In the genomic region with DNA sequence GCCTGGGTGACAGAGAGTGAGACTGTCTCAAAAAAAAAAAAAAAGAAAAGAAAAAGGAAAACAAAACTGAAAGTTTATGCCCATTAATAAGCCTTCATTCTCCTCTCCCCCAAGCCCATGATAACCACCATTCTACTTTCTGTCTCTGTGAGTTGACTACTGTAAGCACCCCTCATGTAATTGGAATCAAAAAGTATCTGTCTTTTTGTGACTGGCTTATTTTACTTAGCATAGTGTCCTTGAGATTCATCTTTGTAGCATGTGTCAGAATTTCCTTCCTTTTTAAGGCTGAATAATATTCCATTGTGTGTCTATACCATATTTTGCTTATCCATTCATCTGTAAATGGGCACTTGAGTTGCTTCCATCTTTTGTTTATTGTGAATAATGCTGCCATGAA, we compare ENCODE assay signal across 29 cellular contexts. TPM values are rescaled to one million over a fixed set of nuclear protein-coding genes. Genes with fewer than 3 reads are reported as not detected.
"Had no signal": no experiment of that assay in that cellular context is flagged by ENCODE, and none has a peak within 500 bp of the region (broad histone marks: within the 10 kb centered on the region; RNA-seq: fewer than 3 reads in every experiment).

No MANE protein-coding gene starts in this region.

- H3K27ac Mint-ChIP-seq: activated CD4-positive, alpha-beta memory T cell treated with anti-CD3 and anti-CD28 coated beads, Interleukin-2, amount 10 ng/mL, durations not matched to agents 7 days and 5 days; activated CD4-positive, alpha-beta T cell treated with anti-CD3 and anti-CD28 coated beads, Interleukin-2, amount 10 ng/mL, durations not matched to agents 7 days and 5 days; activated naive CD8-positive, alpha-beta T cell; activated T-cell treated with anti-CD3 and anti-CD28 coated beads, Interleukin-2, amount 50 U/mL, for 24 hours; activated T-cell treated with anti-CD3 and anti-CD28 coated beads, Interleukin-2, amount 50 U/mL, for 72 hours; dendritic cell treated with granulocyte-macrophage colony-stimulating factor and Interleukin-4, amounts not matched to agents 40 ng/mL and 50 ng/mL, for 4 days; endodermal cell had no signal

- H3K9me3 Mint-ChIP-seq: activated CD4-positive, alpha-beta memory T cell treated with anti-CD3 and anti-CD28 coated beads, Interleukin-2, amount 10 ng/mL, durations not matched to agents 7 days and 5 days; activated CD4-positive, alpha-beta T cell treated with anti-CD3 and anti-CD28 coated beads, Interleukin-2, amount 10 ng/mL, durations not matched to agents 7 days and 5 days; activated T-cell treated with anti-CD3 and anti-CD28 coated beads, Interleukin-2, amount 50 U/mL, for 24 hours; central memory CD8-positive, alpha-beta T cell; dendritic cell treated with granulocyte-macrophage colony-stimulating factor and Interleukin-4, amounts not matched to agents 40 ng/mL and 50 ng/mL, for 4 days had no signal

- H3K4me3 Mint-ChIP-seq: activated CD4-positive, alpha-beta memory T cell treated with anti-CD3 and anti-CD28 coated beads, Interleukin-2, amount 10 ng/mL, durations not matched to agents 7 days and 5 days; activated CD4-positive, alpha-beta T cell treated with anti-CD3 and anti-CD28 coated beads, Interleukin-2, amount 10 ng/mL, durations not matched to agents 7 days and 5 days; activated naive CD8-positive, alpha-beta T cell; activated T-cell treated with anti-CD3 and anti-CD28 coated beads, Interleukin-2, amount 50 U/mL, for 24 hours; activated T-cell treated with anti-CD3 and anti-CD28 coated beads, Interleukin-2, amount 50 U/mL, for 72 hours; central memory CD8-positive, alpha-beta T cell; dendritic cell treated with granulocyte-macrophage colony-stimulating factor and Interleukin-4, amounts not matched to agents 40 ng/mL and 50 ng/mL, for 4 days; endodermal cell had no signal

- H3K4me1 Mint-ChIP-seq: activated CD4-positive, alpha-beta memory T cell treated with anti-CD3 and anti-CD28 coated beads, Interleukin-2, amount 10 ng/mL, durations not matched to agents 7 days and 5 days; activated CD4-positive, alpha-beta T cell treated with anti-CD3 and anti-CD28 coated beads, Interleukin-2, amount 10 ng/mL, durations not matched to agents 7 days and 5 days; central memory CD8-positive, alpha-beta T cell; endodermal cell had no signal

- DNase-seq: activated CD4-positive, alpha-beta memory T cell treated with anti-CD3 and anti-CD28 coated beads, Interleukin-2, amount 10 ng/mL, durations not matched to agents 7 days and 5 days; activated CD4-positive, alpha-beta T cell treated with anti-CD3 and anti-CD28 coated beads for 1 hour; activated CD4-positive, alpha-beta T cell treated with anti-CD3 and anti-CD28 coated beads for 4 hours; activated CD4-positive, alpha-beta T cell treated with anti-CD3 and anti-CD28 coated beads, Interleukin-2, amount 10 ng/mL, durations not matched to agents 7 days and 5 days; activated CD4-positive, alpha-beta T cell treated with anti-CD3 and anti-CD28 coated beads, Interleukin-2, amount 50 U/mL, for 4 hours; activated CD8-positive, alpha-beta memory T cell treated with anti-CD3 and anti-CD28 coated beads, Interleukin-2, amount 50 U/mL, for 48 hours; activated gamma-delta T cell; activated naive CD4-positive, alpha-beta T cell; activated naive CD4-positive, alpha-beta T cell treated with anti-CD3 and anti-CD28 coated beads, Interleukin-2, amount 50 U/mL, for 16 hours; activated T-cell treated with anti-CD3 and anti-CD28 coated beads for 4 hours; activated T-cell treated with anti-CD3 and anti-CD28 coated beads, Interleukin-2, amount 50 U/mL, for 24 hours; activated T-cell treated with anti-CD3 and anti-CD28 coated beads, Interleukin-2, amount 50 U/mL, for 72 hours; amniotic stem cell; anterior cingulate cortex; brain microvascular endothelial cell; dorsolateral prefrontal cortex; effector memory CD4-positive, alpha-beta T cell; endodermal cell; foreskin fibroblast; gastrocnemius medialis; glutamatergic neuron; heart left ventricle; T-helper 1 cell; T-helper 2 cell had no signal

- ATAC-seq: esophagus mucosa, gastrocnemius medialis, heart left ventricle had no signal

RNA-seq across cellular contexts. Expression of a gene that starts 14.0 kb away (rescaled TPM):
- total RNA-seq: activated CD4-positive, alpha-beta memory T cell treated with anti-CD3 and anti-CD28 coated beads, Interleukin-2, amount 10 ng/mL, durations not matched to agents 7 days and 5 days; activated CD4-positive, alpha-beta T cell treated with anti-CD3 and anti-CD28 coated beads, Interleukin-2, amount 10 ng/mL, durations not matched to agents 7 days and 5 days; activated T-cell treated with anti-CD3 and anti-CD28 coated beads, Interleukin-2, amount 50 U/mL, for 72 hours; cardiac septum had no signal
